ENCODE assay signal across 2 cellular contexts in genomic region chr17:79695293-79696158, GRCh38.
TF ChIP-seq lines count a peak whose summit lies in the region.

No MANE protein-coding gene starts in this region.

TF ChIP-seq in H1, 55 proteins besides CTCF, POLR2A, EP300 and RAD21:
- TF ChIP-seq, protein P1, sequence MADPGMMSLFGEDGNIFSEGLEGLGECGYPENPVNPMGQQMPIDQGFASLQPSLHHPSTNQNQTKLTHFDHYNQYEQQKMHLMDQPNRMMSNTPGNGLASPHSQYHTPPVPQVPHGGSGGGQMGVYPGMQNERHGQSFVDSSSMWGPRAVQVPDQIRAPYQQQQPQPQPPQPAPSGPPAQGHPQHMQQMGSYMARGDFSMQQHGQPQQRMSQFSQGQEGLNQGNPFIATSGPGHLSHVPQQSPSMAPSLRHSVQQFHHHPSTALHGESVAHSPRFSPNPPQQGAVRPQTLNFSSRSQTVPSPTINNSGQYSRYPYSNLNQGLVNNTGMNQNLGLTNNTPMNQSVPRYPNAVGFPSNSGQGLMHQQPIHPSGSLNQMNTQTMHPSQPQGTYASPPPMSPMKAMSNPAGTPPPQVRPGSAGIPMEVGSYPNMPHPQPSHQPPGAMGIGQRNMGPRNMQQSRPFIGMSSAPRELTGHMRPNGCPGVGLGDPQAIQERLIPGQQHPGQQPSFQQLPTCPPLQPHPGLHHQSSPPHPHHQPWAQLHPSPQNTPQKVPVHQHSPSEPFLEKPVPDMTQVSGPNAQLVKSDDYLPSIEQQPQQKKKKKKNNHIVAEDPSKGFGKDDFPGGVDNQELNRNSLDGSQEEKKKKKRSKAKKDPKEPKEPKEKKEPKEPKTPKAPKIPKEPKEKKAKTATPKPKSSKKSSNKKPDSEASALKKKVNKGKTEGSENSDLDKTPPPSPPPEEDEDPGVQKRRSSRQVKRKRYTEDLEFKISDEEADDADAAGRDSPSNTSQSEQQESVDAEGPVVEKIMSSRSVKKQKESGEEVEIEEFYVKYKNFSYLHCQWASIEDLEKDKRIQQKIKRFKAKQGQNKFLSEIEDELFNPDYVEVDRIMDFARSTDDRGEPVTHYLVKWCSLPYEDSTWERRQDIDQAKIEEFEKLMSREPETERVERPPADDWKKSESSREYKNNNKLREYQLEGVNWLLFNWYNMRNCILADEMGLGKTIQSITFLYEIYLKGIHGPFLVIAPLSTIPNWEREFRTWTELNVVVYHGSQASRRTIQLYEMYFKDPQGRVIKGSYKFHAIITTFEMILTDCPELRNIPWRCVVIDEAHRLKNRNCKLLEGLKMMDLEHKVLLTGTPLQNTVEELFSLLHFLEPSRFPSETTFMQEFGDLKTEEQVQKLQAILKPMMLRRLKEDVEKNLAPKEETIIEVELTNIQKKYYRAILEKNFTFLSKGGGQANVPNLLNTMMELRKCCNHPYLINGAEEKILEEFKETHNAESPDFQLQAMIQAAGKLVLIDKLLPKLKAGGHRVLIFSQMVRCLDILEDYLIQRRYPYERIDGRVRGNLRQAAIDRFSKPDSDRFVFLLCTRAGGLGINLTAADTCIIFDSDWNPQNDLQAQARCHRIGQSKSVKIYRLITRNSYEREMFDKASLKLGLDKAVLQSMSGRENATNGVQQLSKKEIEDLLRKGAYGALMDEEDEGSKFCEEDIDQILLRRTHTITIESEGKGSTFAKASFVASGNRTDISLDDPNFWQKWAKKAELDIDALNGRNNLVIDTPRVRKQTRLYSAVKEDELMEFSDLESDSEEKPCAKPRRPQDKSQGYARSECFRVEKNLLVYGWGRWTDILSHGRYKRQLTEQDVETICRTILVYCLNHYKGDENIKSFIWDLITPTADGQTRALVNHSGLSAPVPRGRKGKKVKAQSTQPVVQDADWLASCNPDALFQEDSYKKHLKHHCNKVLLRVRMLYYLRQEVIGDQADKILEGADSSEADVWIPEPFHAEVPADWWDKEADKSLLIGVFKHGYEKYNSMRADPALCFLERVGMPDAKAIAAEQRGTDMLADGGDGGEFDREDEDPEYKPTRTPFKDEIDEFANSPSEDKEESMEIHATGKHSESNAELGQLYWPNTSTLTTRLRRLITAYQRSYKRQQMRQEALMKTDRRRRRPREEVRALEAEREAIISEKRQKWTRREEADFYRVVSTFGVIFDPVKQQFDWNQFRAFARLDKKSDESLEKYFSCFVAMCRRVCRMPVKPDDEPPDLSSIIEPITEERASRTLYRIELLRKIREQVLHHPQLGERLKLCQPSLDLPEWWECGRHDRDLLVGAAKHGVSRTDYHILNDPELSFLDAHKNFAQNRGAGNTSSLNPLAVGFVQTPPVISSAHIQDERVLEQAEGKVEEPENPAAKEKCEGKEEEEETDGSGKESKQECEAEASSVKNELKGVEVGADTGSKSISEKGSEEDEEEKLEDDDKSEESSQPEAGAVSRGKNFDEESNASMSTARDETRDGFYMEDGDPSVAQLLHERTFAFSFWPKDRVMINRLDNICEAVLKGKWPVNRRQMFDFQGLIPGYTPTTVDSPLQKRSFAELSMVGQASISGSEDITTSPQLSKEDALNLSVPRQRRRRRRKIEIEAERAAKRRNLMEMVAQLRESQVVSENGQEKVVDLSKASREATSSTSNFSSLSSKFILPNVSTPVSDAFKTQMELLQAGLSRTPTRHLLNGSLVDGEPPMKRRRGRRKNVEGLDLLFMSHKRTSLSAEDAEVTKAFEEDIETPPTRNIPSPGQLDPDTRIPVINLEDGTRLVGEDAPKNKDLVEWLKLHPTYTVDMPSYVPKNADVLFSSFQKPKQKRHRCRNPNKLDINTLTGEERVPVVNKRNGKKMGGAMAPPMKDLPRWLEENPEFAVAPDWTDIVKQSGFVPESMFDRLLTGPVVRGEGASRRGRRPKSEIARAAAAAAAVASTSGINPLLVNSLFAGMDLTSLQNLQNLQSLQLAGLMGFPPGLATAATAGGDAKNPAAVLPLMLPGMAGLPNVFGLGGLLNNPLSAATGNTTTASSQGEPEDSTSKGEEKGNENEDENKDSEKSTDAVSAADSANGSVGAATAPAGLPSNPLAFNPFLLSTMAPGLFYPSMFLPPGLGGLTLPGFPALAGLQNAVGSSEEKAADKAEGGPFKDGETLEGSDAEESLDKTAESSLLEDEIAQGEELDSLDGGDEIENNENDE (IDR thresholded peaks at IDR 0.05; ENCODE audit: insufficient replicate concordance, low read length) = no peak
- TF ChIP-seq CREB1 (IDR thresholded peaks at IDR 0.05) (no peak), KDM1A (IDR thresholded peaks at IDR 0.05; ENCODE audit: borderline replicate concordance, low read length) (no peak)

TF ChIP-seq in WTC11, 78 proteins besides CTCF, POLR2A, EP300 and RAD21:
- TF ChIP-seq FOXP1 (CRISPR knock-in tag; IDR thresholded peaks at IDR 0.05; ENCODE audit: borderline replicate concordance) (no peak), AFF4 (CRISPR knock-in tag; IDR thresholded peaks at IDR 0.05; ENCODE audit: borderline replicate concordance) (no peak), ETV6 (CRISPR knock-in tag; IDR thresholded peaks at IDR 0.05) (no peak), USF2 (CRISPR knock-in tag; IDR thresholded peaks at IDR 0.05) (no peak), FOXJ3 (CRISPR knock-in tag; IDR thresholded peaks at IDR 0.05; ENCODE audit: borderline replicate concordance) (no peak), SMAD3 (CRISPR knock-in tag; IDR thresholded peaks at IDR 0.05; ENCODE audit: borderline replicate concordance) (no peak), ZNF532 (CRISPR knock-in tag; IDR thresholded peaks at IDR 0.05; ENCODE audit: borderline replicate concordance) (no peak), ZNF317 (CRISPR knock-in tag; IDR thresholded peaks at IDR 0.05; ENCODE audit: borderline replicate concordance, low read depth) (no peak)
- TF ChIP-seq, protein P2, sequence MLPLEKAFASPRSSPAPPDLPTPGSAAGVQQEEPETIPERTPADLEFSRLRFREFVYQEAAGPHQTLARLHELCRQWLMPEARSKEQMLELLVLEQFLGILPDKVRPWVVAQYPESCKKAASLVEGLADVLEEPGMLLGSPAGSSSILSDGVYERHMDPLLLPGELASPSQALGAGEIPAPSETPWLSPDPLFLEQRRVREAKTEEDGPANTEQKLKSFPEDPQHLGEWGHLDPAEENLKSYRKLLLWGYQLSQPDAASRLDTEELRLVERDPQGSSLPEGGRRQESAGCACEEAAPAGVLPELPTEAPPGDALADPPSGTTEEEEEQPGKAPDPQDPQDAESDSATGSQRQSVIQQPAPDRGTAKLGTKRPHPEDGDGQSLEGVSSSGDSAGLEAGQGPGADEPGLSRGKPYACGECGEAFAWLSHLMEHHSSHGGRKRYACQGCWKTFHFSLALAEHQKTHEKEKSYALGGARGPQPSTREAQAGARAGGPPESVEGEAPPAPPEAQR (CRISPR knock-in tag; IDR thresholded peaks at IDR 0.05) = no peak
